ENCODE assay signal across 1 cellular context in the genomic region with DNA sequence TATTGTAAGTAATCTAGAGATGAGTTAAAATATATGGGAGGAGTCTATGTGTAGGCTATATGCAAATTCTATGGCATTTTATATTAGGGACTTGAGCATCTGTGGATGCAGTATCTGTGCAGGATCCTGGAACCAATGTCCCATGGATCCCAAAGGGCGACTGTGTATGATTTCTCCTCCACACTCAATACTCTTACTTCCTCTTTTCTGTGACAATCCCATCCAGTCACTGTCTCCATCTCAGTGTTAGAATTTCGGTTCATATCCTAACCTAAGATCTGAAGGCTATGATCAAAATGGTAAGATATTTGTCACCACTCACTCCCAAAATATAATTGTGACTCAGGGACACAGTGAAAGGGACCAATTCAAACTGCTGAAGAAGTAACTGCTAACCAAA.
TF ChIP-seq lines count a peak whose summit lies in the region.

No MANE protein-coding gene starts in this region.

TF ChIP-seq in K562, 482 proteins besides CTCF, POLR2A, EP300 and RAD21:
- TF ChIP-seq JUND (IDR thresholded peaks at IDR 0.05; ENCODE audit: borderline replicate concordance, low read depth, low read length) (no peak), JUND (tag; IDR thresholded peaks at IDR 0.05; ENCODE audit: borderline replicate concordance, low read depth, low read length) (no peak), SPI1 (IDR thresholded peaks at IDR 0.05; ENCODE audit: borderline replicate concordance, low read depth, low read length) (peak; percentile 93), ETS2 (tag; IDR thresholded peaks at IDR 0.05; ENCODE audit: borderline replicate concordance, poor library complexity, severe bottlenecking) (no peak)
TF ChIP-seq in K562: peak in this region for 1.
